ENCODE assay signal across 16 cellular contexts in the genomic region with DNA sequence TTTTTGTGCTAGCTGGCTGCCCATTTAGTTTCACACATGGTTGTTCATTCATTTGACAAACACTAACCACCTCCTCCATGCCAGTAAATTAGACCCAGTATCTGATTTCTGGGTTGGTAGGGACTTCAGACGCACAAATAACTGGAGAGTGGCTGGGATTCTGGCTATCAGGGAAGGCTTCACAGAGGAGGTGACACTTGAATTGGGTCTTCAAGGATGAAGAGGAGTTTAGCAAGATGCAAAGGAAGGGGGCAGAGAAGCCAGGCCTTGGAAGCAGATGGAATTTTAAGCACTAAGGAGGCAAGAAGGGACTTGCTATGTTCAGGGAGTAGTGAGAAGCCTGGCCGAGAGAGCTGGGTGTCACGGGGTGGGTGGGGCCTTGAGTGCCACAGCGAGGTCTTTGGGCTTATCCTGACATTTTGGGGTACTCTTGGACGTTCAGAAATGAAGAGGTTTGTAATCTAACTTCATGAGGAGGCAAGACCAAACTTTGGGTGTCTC.
"Had no signal": no experiment of that assay in that cellular context is flagged by ENCODE, and none has a peak within 500 bp of the region (broad histone marks: within the 10 kb centered on the region; RNA-seq: fewer than 3 reads in every experiment).

No MANE protein-coding gene starts in this region.

- H3K4me3 ChIP-seq: MG63 had no signal

- H3K36me3 ChIP-seq: MG63 had no signal

- H3K9me3 ChIP-seq: MG63 had no signal

- DNase-seq: Karpas-422, KG1, MG63, NCI-H1092 treated with DMSO at 0.1 percent for 48 hours, NCI-H1436 treated with DMSO at 0.1 percent for 48 hours, NCI-H1694, NCI-H187 treated with DMSO at 0.1 percent for 48 hours, NCI-H2029 treated with DMSO at 0.1 percent for 48 hours, NCI-H2171 treated with DMSO at 0.1 percent for 48 hours, NCI-H345, NCI-H524 treated with DMSO at 0.1 percent for 48 hours, NCI-H69, NCI-H774, RPMI8226, SHP77 had no signal

- FAIRE-seq: RCC 7860 had no signal
